In the genomic region with DNA sequence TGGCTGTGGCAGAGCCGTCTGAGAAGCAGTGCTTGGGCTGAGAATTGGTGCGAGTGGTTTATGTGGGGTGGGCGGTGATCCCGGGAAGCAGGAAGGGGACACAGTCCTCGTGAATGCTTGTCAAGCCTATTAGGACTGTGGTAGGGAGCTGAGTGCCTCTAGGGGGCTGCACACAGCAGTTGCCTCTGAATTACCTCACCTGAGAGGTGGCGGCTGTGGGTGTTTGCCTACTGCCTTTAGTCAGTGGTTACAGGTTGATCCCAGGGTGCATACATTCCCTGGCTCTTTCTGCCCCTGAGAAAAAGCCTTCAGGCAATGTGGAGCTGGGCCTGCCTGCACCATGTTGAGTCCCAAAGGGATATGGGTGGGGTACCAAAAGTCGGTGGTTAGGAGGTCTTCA, we compare ENCODE assay signal across 14 cellular contexts. TPM values are rescaled to one million over a fixed set of nuclear protein-coding genes. Genes with fewer than 3 reads are reported as not detected.
"Had no signal": no experiment of that assay in that cellular context is flagged by ENCODE, and none has a peak within 500 bp of the region (broad histone marks: within the 10 kb centered on the region; RNA-seq: fewer than 3 reads in every experiment).

No MANE protein-coding gene starts in this region.

- FAIRE-seq: astrocyte, bronchial epithelial cell, keratinocyte had no signal

- H3K27ac Mint-ChIP-seq: activated B cell treated with CpG ODN at 0.5 μM for 24 hours; activated naive CD4-positive, alpha-beta T cell treated with anti-CD3 and anti-CD28 coated beads, Interleukin-2, amount 10 ng/mL, durations not matched to agents 7 days and 5 days; nephron had no signal

- H3K27me3 Mint-ChIP-seq: activated B cell treated with CpG ODN at 0.5 μM for 24 hours; activated naive CD4-positive, alpha-beta T cell treated with anti-CD3 and anti-CD28 coated beads, Interleukin-2, amount 10 ng/mL, durations not matched to agents 7 days and 5 days; T-helper 17 cell had no signal

- H3K4me3 Mint-ChIP-seq: activated B cell treated with CpG ODN at 0.5 μM for 24 hours; activated naive CD4-positive, alpha-beta T cell treated with anti-CD3 and anti-CD28 coated beads, Interleukin-2, amount 10 ng/mL, durations not matched to agents 7 days and 5 days; nephron; T-helper 17 cell had no signal

- H3K9me3 ChIP-seq: left lung, thyroid gland had no signal

- H3K4me3 ChIP-seq: left lung, thyroid gland had no signal

- H3K9me3 Mint-ChIP-seq: activated B cell treated with CpG ODN at 0.5 μM for 24 hours; activated naive CD4-positive, alpha-beta T cell treated with anti-CD3 and anti-CD28 coated beads, Interleukin-2, amount 10 ng/mL, durations not matched to agents 7 days and 5 days; nephron had no signal

- H3K27ac ChIP-seq: left lung, thyroid gland had no signal

- DNase-seq: activated B cell treated with CpG ODN at 0.5 μM for 24 hours; activated CD4-positive, alpha-beta T cell treated with anti-CD3 and anti-CD28 coated beads for 48 hours; activated CD8-positive, alpha-beta memory T cell treated with anti-CD3 and anti-CD28 coated beads for 24 hours; activated naive CD4-positive, alpha-beta T cell treated with anti-CD3 and anti-CD28 coated beads, Interleukin-2, amount 10 ng/mL, durations not matched to agents 7 days and 5 days; left lung; mesenchymal stem cell; T-helper 17 cell; thyroid gland had no signal

- H3K27me3 ChIP-seq: left lung, thyroid gland had no signal

RNA-seq across cellular contexts. Expression of a gene that starts 44.3 kb away (rescaled TPM):
- total RNA-seq: activated B cell treated with CpG ODN at 0.5 μM for 24 hours, sciatic nerve, urinary bladder had no signal
